34 cellular contexts compared by ENCODE assay signal in the genomic region with DNA sequence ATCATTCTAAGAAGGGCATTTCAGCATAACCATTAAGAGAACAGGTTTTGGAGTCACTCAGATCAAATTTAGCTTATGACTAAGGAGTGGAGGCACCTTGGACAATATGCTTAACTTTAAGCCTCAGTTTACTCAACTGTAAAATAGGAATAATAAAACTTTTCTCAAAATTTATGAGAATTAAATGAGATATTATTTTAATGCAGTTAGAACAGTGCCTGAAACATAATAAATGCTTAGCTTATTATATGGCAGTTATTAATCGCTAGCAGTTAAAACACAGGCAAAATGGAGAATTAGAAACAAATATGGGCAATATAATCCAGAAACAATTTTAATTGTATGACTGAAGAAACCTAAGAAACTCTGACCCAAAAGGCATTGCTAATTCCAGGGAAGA.
"Had no signal": no experiment of that assay in that cellular context is flagged by ENCODE, and none has a peak within 500 bp of the region (broad histone marks: within the 10 kb centered on the region; RNA-seq: fewer than 3 reads in every experiment).

No MANE protein-coding gene starts in this region.

- H3K27ac ChIP-seq: ascending aorta, cardiac muscle cell had no signal

- ATAC-seq: activated CD8-positive, alpha-beta memory T cell treated with anti-CD3 and anti-CD28 coated beads, Interleukin-2, amount 10 ng/mL, durations not matched to agents 7 days and 5 days; activated CD8-positive, alpha-beta T cell treated with anti-CD3 and anti-CD28 coated beads, Interleukin-2, amount 10 ng/mL, durations not matched to agents 7 days and 5 days; activated naive CD8-positive, alpha-beta T cell treated with anti-CD3 and anti-CD28 coated beads, Interleukin-2, amount 50 U/mL, for 24 hours had no signal

- H3K27me3 Mint-ChIP-seq: activated B cell treated with CpG ODN at 0.5 μM for 24 hours; activated naive CD4-positive, alpha-beta T cell treated with anti-CD3 and anti-CD28 coated beads, Interleukin-2, amount 10 ng/mL, durations not matched to agents 7 days and 5 days had no signal

- H3K27me3 ChIP-seq: ascending aorta had no signal

- FAIRE-seq: bronchial epithelial cell, TTC549 had no signal

- H3K36me3 Mint-ChIP-seq: activated CD4-positive, alpha-beta memory T cell treated with anti-CD3 and anti-CD28 coated beads for 36 hours; activated naive CD4-positive, alpha-beta T cell treated with anti-CD3 and anti-CD28 coated beads, Interleukin-2, amount 10 ng/mL, durations not matched to agents 7 days and 5 days; activated naive CD4-positive, alpha-beta T cell treated with anti-CD3 and anti-CD28 coated beads, Interleukin-2, amount 50 U/mL, for 24 hours; activated naive CD8-positive, alpha-beta T cell; activated naive CD8-positive, alpha-beta T cell treated with anti-CD3 and anti-CD28 coated beads, Interleukin-2, amount 10 ng/mL, durations not matched to agents 7 days and 5 days; brain had no signal

- H3K36me3 ChIP-seq: ascending aorta, cardiac muscle cell had no signal

- H3K4me3 Mint-ChIP-seq: activated B cell treated with CpG ODN at 0.5 μM for 24 hours; activated CD4-positive, alpha-beta memory T cell treated with anti-CD3 and anti-CD28 coated beads for 36 hours; activated CD4-positive, alpha-beta T cell treated with anti-CD3 and anti-CD28 coated beads, Interleukin-2, amount 10 ng/mL, durations not matched to agents 24 days and 14 days; activated CD8-positive, alpha-beta memory T cell treated with anti-CD3 and anti-CD28 coated beads, Interleukin-2, amount 10 ng/mL, durations not matched to agents 7 days and 5 days; activated CD8-positive, alpha-beta T cell treated with anti-CD3 and anti-CD28 coated beads, Interleukin-2, amount 10 ng/mL, durations not matched to agents 7 days and 5 days; activated naive CD4-positive, alpha-beta T cell treated with anti-CD3 and anti-CD28 coated beads, Interleukin-2, amount 10 ng/mL, durations not matched to agents 7 days and 5 days; activated naive CD4-positive, alpha-beta T cell treated with anti-CD3 and anti-CD28 coated beads, Interleukin-2, amount 50 U/mL, for 24 hours; activated naive CD8-positive, alpha-beta T cell treated with anti-CD3 and anti-CD28 coated beads, Interleukin-2, amount 10 ng/mL, durations not matched to agents 7 days and 5 days; activated naive CD8-positive, alpha-beta T cell treated with anti-CD3 and anti-CD28 coated beads, Interleukin-2, amount 50 U/mL, for 24 hours; activated T-cell treated with anti-CD3 and anti-CD28 coated beads, Interleukin-2, amount 50 U/mL, for 24 hours; central memory CD8-positive, alpha-beta T cell; T-helper 1 cell treated with Interleukin-12 subunit alpha and Interleukin-12 subunit beta and Interleukin-4 antibody, amounts not matched to agents 30 μg/mL and 1 μg/mL, for 36 hours; T-helper 2 cell treated with Interferon-gamma antibody and Interleukin-4, amounts not matched to agents 5 μg/mL and 100 μg/mL, for 36 hours had no signal

- DNase-seq: activated B cell treated with CpG ODN at 0.5 μM for 24 hours; activated CD4-positive, alpha-beta memory T cell treated with anti-CD3 and anti-CD28 coated beads for 36 hours; activated CD4-positive, alpha-beta T cell treated with anti-CD3 and anti-CD28 coated beads for 4 hours; activated CD4-positive, alpha-beta T cell treated with anti-CD3 and anti-CD28 coated beads, Interleukin-2, amount 10 ng/mL, durations not matched to agents 24 days and 14 days; activated CD4-positive, alpha-beta T cell treated with anti-CD3 and anti-CD28 coated beads, Interleukin-2, amount 50 U/mL, for 1 hour; activated CD4-positive, alpha-beta T cell treated with anti-CD3 and anti-CD28 coated beads, Interleukin-2, amount 50 U/mL, for 4 hours; activated CD4-positive, CD25-positive, alpha-beta regulatory T cell treated with anti-CD3 and anti-CD28 coated beads, Interleukin-2, amount 50 U/mL, for 72 hours; activated CD8-positive, alpha-beta memory T cell treated with anti-CD3 and anti-CD28 coated beads for 24 hours; activated CD8-positive, alpha-beta memory T cell treated with anti-CD3 and anti-CD28 coated beads, Interleukin-2, amount 10 ng/mL, durations not matched to agents 7 days and 5 days; activated CD8-positive, alpha-beta memory T cell treated with anti-CD3 and anti-CD28 coated beads, Interleukin-2, amount 50 U/mL, for 48 hours; activated CD8-positive, alpha-beta T cell treated with anti-CD3 and anti-CD28 coated beads, Interleukin-2, amount 10 ng/mL, durations not matched to agents 7 days and 5 days; activated effector memory CD4-positive, alpha-beta T cell treated with Interleukin-2 at 50 U/mL for 16 hours; activated gamma-delta T cell; activated naive CD4-positive, alpha-beta T cell treated with anti-CD3 and anti-CD28 coated beads, Interleukin-2, amount 10 ng/mL, durations not matched to agents 7 days and 5 days; activated naive CD4-positive, alpha-beta T cell treated with Interleukin-2 at 50 U/mL for 16 hours; activated naive CD8-positive, alpha-beta T cell treated with anti-CD3 and anti-CD28 coated beads, Interleukin-2, amount 10 ng/mL, durations not matched to agents 7 days and 5 days; activated naive CD8-positive, alpha-beta T cell treated with anti-CD3 and anti-CD28 coated beads, Interleukin-2, amount 50 U/mL, for 24 hours; activated T-cell treated with anti-CD3 and anti-CD28 coated beads, Interleukin-2, amount 50 U/mL, for 24 hours; activated T-cell treated with anti-CD3 and anti-CD28 coated beads, Interleukin-2, amount 50 U/mL, for 48 hours; amygdala; T-helper 1 cell; T-helper 2 cell; T-helper 9 cell had no signal

- H3K9me3 ChIP-seq: ascending aorta had no signal

- H3K4me3 ChIP-seq: ascending aorta, cardiac muscle cell had no signal

- H3K27ac Mint-ChIP-seq: activated CD4-positive, alpha-beta memory T cell treated with anti-CD3 and anti-CD28 coated beads for 36 hours; activated CD4-positive, alpha-beta T cell treated with anti-CD3 and anti-CD28 coated beads, Interleukin-2, amount 10 ng/mL, durations not matched to agents 24 days and 14 days; activated CD8-positive, alpha-beta memory T cell treated with anti-CD3 and anti-CD28 coated beads, Interleukin-2, amount 10 ng/mL, durations not matched to agents 7 days and 5 days; activated CD8-positive, alpha-beta T cell treated with anti-CD3 and anti-CD28 coated beads, Interleukin-2, amount 10 ng/mL, durations not matched to agents 7 days and 5 days; activated naive CD4-positive, alpha-beta T cell treated with anti-CD3 and anti-CD28 coated beads, Interleukin-2, amount 10 ng/mL, durations not matched to agents 7 days and 5 days; activated naive CD4-positive, alpha-beta T cell treated with anti-CD3 and anti-CD28 coated beads, Interleukin-2, amount 50 U/mL, for 24 hours; activated naive CD8-positive, alpha-beta T cell; activated naive CD8-positive, alpha-beta T cell treated with anti-CD3 and anti-CD28 coated beads, Interleukin-2, amount 10 ng/mL, durations not matched to agents 7 days and 5 days; activated naive CD8-positive, alpha-beta T cell treated with anti-CD3 and anti-CD28 coated beads, Interleukin-2, amount 50 U/mL, for 24 hours; activated T-cell treated with anti-CD3 and anti-CD28 coated beads, Interleukin-2, amount 50 U/mL, for 24 hours; activated T-helper 2 cell treated with anti-CD3 and anti-CD28 coated beads, Interferon-gamma antibody, Interleukin-2, Interleukin-4, amounts not matched to agents 10 μg/mL and 5 μg/mL and 100 μg/mL, durations not matched to agents 14 hours and 24 hours and 36 hours; T-helper 1 cell treated with Interleukin-12 subunit alpha and Interleukin-12 subunit beta and Interleukin-4 antibody, amounts not matched to agents 30 μg/mL and 1 μg/mL, for 36 hours; T-helper 2 cell treated with Interferon-gamma antibody and Interleukin-4, amounts not matched to agents 5 μg/mL and 100 μg/mL, for 36 hours had no signal

- H3K9me3 Mint-ChIP-seq: activated CD4-positive, alpha-beta T cell treated with anti-CD3 and anti-CD28 coated beads, Interleukin-2, amount 10 ng/mL, durations not matched to agents 24 days and 14 days; activated T-cell treated with anti-CD3 and anti-CD28 coated beads, Interleukin-2, amount 50 U/mL, for 24 hours; activated T-helper 2 cell treated with anti-CD3 and anti-CD28 coated beads, Interferon-gamma antibody, Interleukin-2, Interleukin-4, amounts not matched to agents 10 μg/mL and 5 μg/mL and 100 μg/mL, durations not matched to agents 14 hours and 24 hours and 36 hours; central memory CD8-positive, alpha-beta T cell; T-helper 1 cell treated with Interleukin-12 subunit alpha and Interleukin-12 subunit beta and Interleukin-4 antibody, amounts not matched to agents 30 μg/mL and 1 μg/mL, for 36 hours; T-helper 2 cell treated with Interferon-gamma antibody and Interleukin-4, amounts not matched to agents 5 μg/mL and 100 μg/mL, for 36 hours had no signal
